ENCODE assay signal across 1 cellular context in the genomic region with DNA sequence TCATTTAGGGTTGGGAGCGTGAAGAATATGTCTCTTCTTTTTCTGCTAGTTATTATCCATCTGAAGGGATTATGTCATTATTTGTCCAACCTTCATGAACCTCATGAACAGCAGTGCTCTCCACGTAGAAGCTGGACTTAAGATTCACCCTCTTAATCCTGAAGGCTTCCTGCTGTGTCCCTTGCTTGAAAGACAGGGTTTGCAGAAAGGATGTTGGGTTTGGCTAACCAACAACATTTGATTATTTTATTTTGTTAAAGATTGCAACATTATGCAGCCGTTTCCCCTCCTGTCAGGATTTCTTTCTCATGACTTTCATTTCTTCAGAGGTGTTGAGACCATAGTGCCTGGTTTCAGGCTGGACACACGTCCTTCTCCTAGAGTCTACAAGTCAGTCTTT.
TF ChIP-seq lines count a peak whose summit lies in the region.

No MANE protein-coding gene starts in this region.

TF ChIP-seq in GM23338, 12 proteins besides CTCF, POLR2A, EP300 and RAD21 (continued from another document):
- TF ChIP-seq, protein P1, sequence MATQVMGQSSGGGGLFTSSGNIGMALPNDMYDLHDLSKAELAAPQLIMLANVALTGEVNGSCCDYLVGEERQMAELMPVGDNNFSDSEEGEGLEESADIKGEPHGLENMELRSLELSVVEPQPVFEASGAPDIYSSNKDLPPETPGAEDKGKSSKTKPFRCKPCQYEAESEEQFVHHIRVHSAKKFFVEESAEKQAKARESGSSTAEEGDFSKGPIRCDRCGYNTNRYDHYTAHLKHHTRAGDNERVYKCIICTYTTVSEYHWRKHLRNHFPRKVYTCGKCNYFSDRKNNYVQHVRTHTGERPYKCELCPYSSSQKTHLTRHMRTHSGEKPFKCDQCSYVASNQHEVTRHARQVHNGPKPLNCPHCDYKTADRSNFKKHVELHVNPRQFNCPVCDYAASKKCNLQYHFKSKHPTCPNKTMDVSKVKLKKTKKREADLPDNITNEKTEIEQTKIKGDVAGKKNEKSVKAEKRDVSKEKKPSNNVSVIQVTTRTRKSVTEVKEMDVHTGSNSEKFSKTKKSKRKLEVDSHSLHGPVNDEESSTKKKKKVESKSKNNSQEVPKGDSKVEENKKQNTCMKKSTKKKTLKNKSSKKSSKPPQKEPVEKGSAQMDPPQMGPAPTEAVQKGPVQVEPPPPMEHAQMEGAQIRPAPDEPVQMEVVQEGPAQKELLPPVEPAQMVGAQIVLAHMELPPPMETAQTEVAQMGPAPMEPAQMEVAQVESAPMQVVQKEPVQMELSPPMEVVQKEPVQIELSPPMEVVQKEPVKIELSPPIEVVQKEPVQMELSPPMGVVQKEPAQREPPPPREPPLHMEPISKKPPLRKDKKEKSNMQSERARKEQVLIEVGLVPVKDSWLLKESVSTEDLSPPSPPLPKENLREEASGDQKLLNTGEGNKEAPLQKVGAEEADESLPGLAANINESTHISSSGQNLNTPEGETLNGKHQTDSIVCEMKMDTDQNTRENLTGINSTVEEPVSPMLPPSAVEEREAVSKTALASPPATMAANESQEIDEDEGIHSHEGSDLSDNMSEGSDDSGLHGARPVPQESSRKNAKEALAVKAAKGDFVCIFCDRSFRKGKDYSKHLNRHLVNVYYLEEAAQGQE (IDR thresholded peaks at IDR 0.05; ENCODE audit: unreplicated experiment), result no peak
- TF ChIP-seq STAT1 (IDR thresholded peaks at IDR 0.05; ENCODE audit: unreplicated experiment) (no peak), EZH2 (IDR thresholded peaks at IDR 0.05; ENCODE audit: low read depth, unreplicated experiment) (no peak), ZNF331 (CRISPR knock-in tag; IDR thresholded peaks at IDR 0.05; ENCODE audit: low read depth) (no peak)
- TF ChIP-seq, protein P2, sequence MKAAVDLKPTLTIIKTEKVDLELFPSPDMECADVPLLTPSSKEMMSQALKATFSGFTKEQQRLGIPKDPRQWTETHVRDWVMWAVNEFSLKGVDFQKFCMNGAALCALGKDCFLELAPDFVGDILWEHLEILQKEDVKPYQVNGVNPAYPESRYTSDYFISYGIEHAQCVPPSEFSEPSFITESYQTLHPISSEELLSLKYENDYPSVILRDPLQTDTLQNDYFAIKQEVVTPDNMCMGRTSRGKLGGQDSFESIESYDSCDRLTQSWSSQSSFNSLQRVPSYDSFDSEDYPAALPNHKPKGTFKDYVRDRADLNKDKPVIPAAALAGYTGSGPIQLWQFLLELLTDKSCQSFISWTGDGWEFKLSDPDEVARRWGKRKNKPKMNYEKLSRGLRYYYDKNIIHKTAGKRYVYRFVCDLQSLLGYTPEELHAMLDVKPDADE (IDR thresholded peaks at IDR 0.05), result no peak
